ENCODE assay signal across 8 cellular contexts in genomic region chr16:71790283-71790682, GRCh38. TPM values are rescaled to one million over a fixed set of nuclear protein-coding genes. Genes with fewer than 3 reads are reported as not detected.
A peak's percentile ranks its signal among the peaks of the same experiment; 100 is the strongest.
DNase-seq lines count a peak whose midpoint lies in the region; ATAC-seq and TF ChIP-seq lines count a peak whose summit lies in the region.
"Not testable (repeated sequence)": the region's sequence is repeated elsewhere in the genome, so short reads cannot be mapped to it uniquely, and the experiment has no call there.

No MANE protein-coding gene starts in this region.

- not testable (repeated sequence) for H2BK12ac ChIP-seq in mesenchymal stem cell (ENCODE audit: low read length in 2 of 2)

- H3K4me3 ChIP-seq in MM.1S (ENCODE audit: low read length); adipocyte (ENCODE audit: low read length); mesenchymal stem cell (ENCODE audit: insufficient read depth in 1 of 2, low read depth in 1 of 2, low read length in 2 of 2); neutrophil (ENCODE audit: low read depth in 1 of 2, low read length in 1 of 2): not testable (repeated sequence)

- intact Hi-C loops in CD14-positive monocyte (cut with micrococcal nuclease); dendritic cell treated with granulocyte-macrophage colony-stimulating factor and Interleukin-4, amounts not matched to agents 40 ng/mL and 50 ng/mL, for 4 days (cut with micrococcal nuclease): not testable (repeated sequence)

- not testable (repeated sequence) for H3K4ac ChIP-seq in mesenchymal stem cell (ENCODE audit: low read depth in 1 of 2, low read length in 2 of 2)

- not testable (repeated sequence) for H3K18ac ChIP-seq in mesenchymal stem cell (ENCODE audit: low read depth in 1 of 2, low read length in 2 of 2)

- H2AK5ac ChIP-seq in mesenchymal stem cell (ENCODE audit: low read length, severe bottlenecking), result not testable (repeated sequence)

- not testable (repeated sequence) for H2BK5ac ChIP-seq in mesenchymal stem cell (ENCODE audit: low read depth, low read length, poor library complexity, severe bottlenecking)

- not testable (repeated sequence) for H3K14ac ChIP-seq in mesenchymal stem cell (ENCODE audit: low read length in 2 of 2)

- H3K9me3 ChIP-seq in MM.1S (replicated peaks; ENCODE audit: insufficient read depth, low read length); adipocyte (ENCODE audit: control insufficient read depth, low read length); mesenchymal stem cell (ENCODE audit: control insufficient read depth, low read length); neutrophil: not testable (repeated sequence)

- 0 out of 2 replicates have a peak, but pooled peaks cover 10% of the 10 kb centered on the region for H3K4me1 ChIP-seq in MM.1S (ENCODE audit: low read length)
- peaks cover 33% of the 10 kb centered on the region for H3K4me1 ChIP-seq in adipocyte (ENCODE audit: control insufficient read depth, insufficient read depth, low read length)
- not testable (repeated sequence) for H3K4me1 ChIP-seq in mesenchymal stem cell (ENCODE audit: control insufficient read depth, insufficient read depth, low read depth, low read length)
- H3K4me1 ChIP-seq in neutrophil (ENCODE audit: control insufficient read depth in 1 of 2, insufficient read depth in 1 of 2, low read depth in 1 of 2, low read length in 1 of 2), result peaks cover 13 to 16% of the 10 kb centered on the region in 2 experiments

- H3K36me3 ChIP-seq in MM.1S (replicated peaks; ENCODE audit: insufficient read depth, low read length), result not testable (repeated sequence)
- H3K36me3 ChIP-seq in adipocyte (ENCODE audit: control insufficient read depth, insufficient read depth, low read length, severe bottlenecking) (peaks cover 38% of the 10 kb centered on the region), mesenchymal stem cell (ENCODE audit: control insufficient read depth in 1 of 2, insufficient read depth in 2 of 2, low read depth in 1 of 2, low read length in 2 of 2) (peaks cover 16 to 36% of the 10 kb centered on the region in 2 experiments), neutrophil (peaks cover 39% of the 10 kb centered on the region)

- H3F3A ChIP-seq in MM.1S (ENCODE audit: insufficient read depth, low read length), result not testable (repeated sequence)

- not testable (repeated sequence) for H3K9ac ChIP-seq in MM.1S (ENCODE audit: low read length); adipocyte (ENCODE audit: low read length); mesenchymal stem cell (ENCODE audit: low read length)

- not testable (repeated sequence) for H4K91ac ChIP-seq in mesenchymal stem cell (ENCODE audit: low read length)

- H4K20me1 ChIP-seq in MM.1S (ENCODE audit: insufficient read depth, low read length), result peaks cover 15% of the 10 kb centered on the region; the same call in 1 of the 2 replicates

- not testable (repeated sequence) for H2AFZ ChIP-seq in MM.1S (ENCODE audit: low read length); mesenchymal stem cell (ENCODE audit: low read depth, low read length)

- not testable (repeated sequence) for TF ChIP-seq CTCF in CD14-positive monocyte (IDR thresholded peaks at IDR 0.05); MM.1S (IDR thresholded peaks at IDR 0.05; ENCODE audit: low read length); neutrophil (IDR thresholded peaks at IDR 0.05)

- H3K9me3 Mint-ChIP-seq in CD14-positive monocyte; activated CD4-positive, alpha-beta T cell treated with anti-CD3 and anti-CD28 coated beads, Interleukin-2, amount 10 ng/mL, durations not matched to agents 7 days and 5 days; activated T-helper 17 cell treated with anti-CD3 and anti-CD28 coated beads, Interleukin-2, amount 50 U/mL, for 72 hours; dendritic cell treated with granulocyte-macrophage colony-stimulating factor and Interleukin-4, amounts not matched to agents 40 ng/mL and 50 ng/mL, for 4 days: not testable (repeated sequence)

- not testable (repeated sequence) for H3K4me3 Mint-ChIP-seq in CD14-positive monocyte; dendritic cell treated with granulocyte-macrophage colony-stimulating factor and Interleukin-4, amounts not matched to agents 40 ng/mL and 50 ng/mL, for 4 days
- peak overlapping the region; percentile 43 for H3K4me3 Mint-ChIP-seq in activated CD4-positive, alpha-beta T cell treated with anti-CD3 and anti-CD28 coated beads, Interleukin-2, amount 10 ng/mL, durations not matched to agents 7 days and 5 days
- H3K4me3 Mint-ChIP-seq in activated T-helper 17 cell treated with anti-CD3 and anti-CD28 coated beads, Interleukin-2, amount 50 U/mL, for 72 hours, result peak overlapping the region; percentile 10

- peaks cover 32 to 65% of the 10 kb centered on the region in 2 donors for H3K36me3 Mint-ChIP-seq in CD14-positive monocyte
- peaks cover 31% of the 10 kb centered on the region for H3K36me3 Mint-ChIP-seq in activated CD4-positive, alpha-beta T cell treated with anti-CD3 and anti-CD28 coated beads, Interleukin-2, amount 10 ng/mL, durations not matched to agents 7 days and 5 days (ENCODE audit: low read depth)
- H3K36me3 Mint-ChIP-seq in activated T-helper 17 cell treated with anti-CD3 and anti-CD28 coated beads, Interleukin-2, amount 50 U/mL, for 72 hours (ENCODE audit: low read depth), result peaks cover 82% of the 10 kb centered on the region
- H3K36me3 Mint-ChIP-seq in dendritic cell treated with granulocyte-macrophage colony-stimulating factor and Interleukin-4, amounts not matched to agents 40 ng/mL and 50 ng/mL, for 4 days (ENCODE audit: low read depth), result peaks cover 60% of the 10 kb centered on the region

- ATAC-seq in activated T-helper 17 cell treated with anti-CD3 and anti-CD28 coated beads, Interleukin-2, amount 50 U/mL, for 72 hours (replicated peaks), result not testable (repeated sequence)

- peaks cover 26% of the 10 kb centered on the region for H3K4me1 Mint-ChIP-seq in CD14-positive monocyte
- H3K4me1 Mint-ChIP-seq in activated CD4-positive, alpha-beta T cell treated with anti-CD3 and anti-CD28 coated beads, Interleukin-2, amount 10 ng/mL, durations not matched to agents 7 days and 5 days, result peaks cover 44% of the 10 kb centered on the region
- H3K4me1 Mint-ChIP-seq in activated T-helper 17 cell treated with anti-CD3 and anti-CD28 coated beads, Interleukin-2, amount 50 U/mL, for 72 hours, result peaks cover 15% of the 10 kb centered on the region
- peaks cover 28% of the 10 kb centered on the region for H3K4me1 Mint-ChIP-seq in dendritic cell treated with granulocyte-macrophage colony-stimulating factor and Interleukin-4, amounts not matched to agents 40 ng/mL and 50 ng/mL, for 4 days (ENCODE audit: low read depth)

- not testable (repeated sequence) for DNase-seq in CD14-positive monocyte (ENCODE audit: low spot score); activated CD4-positive, alpha-beta T cell treated with anti-CD3 and anti-CD28 coated beads, Interleukin-2, amount 10 ng/mL, durations not matched to agents 7 days and 5 days
- DNase-seq in MM.1S, result peak; percentile 35
- DNase-seq in adipocyte (ENCODE audit: low read depth), result peak; percentile 15
- peak; percentile 30 for DNase-seq in mesenchymal stem cell

- H3K27me3 ChIP-seq in MM.1S (replicated peaks; ENCODE audit: insufficient read depth, low read length); adipocyte (replicated peaks; ENCODE audit: control insufficient read depth, insufficient read depth, low read length); mesenchymal stem cell (ENCODE audit: control insufficient read depth in 1 of 2, insufficient read depth in 1 of 2, low read length in 2 of 2); neutrophil: not testable (repeated sequence)

- H3K23ac ChIP-seq in mesenchymal stem cell (ENCODE audit: low read length in 2 of 2), result not testable (repeated sequence)

- peak overlapping the region; percentile 13; the same call in 1 of the 2 replicates for H3K27ac ChIP-seq in MM.1S (ENCODE audit: low read length)
- not testable (repeated sequence) for H3K27ac ChIP-seq in mesenchymal stem cell (ENCODE audit: low read length, poor library complexity, severe bottlenecking)
- peak overlapping the region; percentile 53 for H3K27ac ChIP-seq in neutrophil

- POLR2A ChIA-PET in activated CD4-positive, alpha-beta T cell treated with anti-CD3 and anti-CD28 coated beads, Interleukin-2, amount 10 ng/mL, durations not matched to agents 7 days and 5 days (lab: Charles Lee), result not testable (repeated sequence)

- peak overlapping the region; percentile 30; the same call in 1 of the 2 replicates for H3K4me2 ChIP-seq in MM.1S (ENCODE audit: low read depth, low read length)
- H3K4me2 ChIP-seq in mesenchymal stem cell (ENCODE audit: low read length, poor library complexity, severe bottlenecking), result not testable (repeated sequence)

- not testable (repeated sequence) for H2BK120ac ChIP-seq in mesenchymal stem cell (ENCODE audit: low read depth, low read length)

- H2BK15ac ChIP-seq in mesenchymal stem cell (ENCODE audit: low read depth, poor library complexity, severe bottlenecking), result not testable (repeated sequence)

- CTCF ChIA-PET in activated CD4-positive, alpha-beta T cell treated with anti-CD3 and anti-CD28 coated beads, Interleukin-2, amount 10 ng/mL, durations not matched to agents 7 days and 5 days (lab: Charles Lee), result interaction anchor here (1.2 kb wide), 2 partner anchors 23 to 92 kb away, joined by 3 to 5 read pairs; no protein-coding TSS in a partner anchor

- H4K8ac ChIP-seq in mesenchymal stem cell (ENCODE audit: low read length), result not testable (repeated sequence)

- peaks cover 96% of the 10 kb centered on the region for H3K79me2 ChIP-seq in MM.1S (ENCODE audit: low read length)

- WGBS in mesenchymal stem cell, result 88% methylated on average over 3 of the region's 4 CpGs

- peak overlapping the region in 6 of 7 donors; percentile 35 to 83 (median 64) for H3K27ac Mint-ChIP-seq in CD14-positive monocyte
- peak overlapping the region; percentile 79 for H3K27ac Mint-ChIP-seq in activated CD4-positive, alpha-beta T cell treated with anti-CD3 and anti-CD28 coated beads, Interleukin-2, amount 10 ng/mL, durations not matched to agents 7 days and 5 days
- H3K27ac Mint-ChIP-seq in activated T-helper 17 cell treated with anti-CD3 and anti-CD28 coated beads, Interleukin-2, amount 50 U/mL, for 72 hours, result not testable (repeated sequence)
- H3K27ac Mint-ChIP-seq in dendritic cell treated with granulocyte-macrophage colony-stimulating factor and Interleukin-4, amounts not matched to agents 40 ng/mL and 50 ng/mL, for 4 days, result peak overlapping the region; percentile 57

- not testable (repeated sequence) for H3K27me3 Mint-ChIP-seq in CD14-positive monocyte (ENCODE audit: low read depth in 3 of 3); activated CD4-positive, alpha-beta T cell treated with anti-CD3 and anti-CD28 coated beads, Interleukin-2, amount 10 ng/mL, durations not matched to agents 7 days and 5 days; activated T-helper 17 cell treated with anti-CD3 and anti-CD28 coated beads, Interleukin-2, amount 50 U/mL, for 72 hours; dendritic cell treated with granulocyte-macrophage colony-stimulating factor and Interleukin-4, amounts not matched to agents 40 ng/mL and 50 ng/mL, for 4 days

- H3K9me2 ChIP-seq in MM.1S (replicated peaks; ENCODE audit: insufficient read depth, low read length), result not testable (repeated sequence)

- not testable (repeated sequence) for H3K79me1 ChIP-seq in mesenchymal stem cell (replicated peaks; ENCODE audit: low read length, poor library complexity, severe bottlenecking)

RNA-seq across cellular contexts. Expression of gene AP1G1, which starts 18.4 kb away (rescaled TPM):
- 10 to 100 TPM in 1 of 2 donors, 1 to 10 TPM in 1; 6.7 to 10.7 TPM for polyA plus RNA-seq in CD14-positive monocyte
- 10 to 100 TPM; 76.4 to 83.4 TPM for total RNA-seq in activated CD4-positive, alpha-beta T cell treated with anti-CD3 and anti-CD28 coated beads, Interleukin-2, amount 10 ng/mL, durations not matched to agents 7 days and 5 days
- total RNA-seq in activated T-helper 17 cell treated with anti-CD3 and anti-CD28 coated beads, Interleukin-2, amount 50 U/mL, for 72 hours, result 10 to 100 TPM; 81.7 to 88.7 TPM
- polyA plus RNA-seq in mesenchymal stem cell (2013, experiment 1 of 2), result 36.5 TPM
- polyA plus RNA-seq in mesenchymal stem cell (2013, experiment 2 of 2), result 36.7 TPM

RNA-seq across cellular contexts. Expression of gene ATXN1L, which starts 55.5 kb away (rescaled TPM):
- 10 to 100 TPM in 1 of 2 donors, 1 to 10 TPM in 1; 6.7 to 10.0 TPM for polyA plus RNA-seq in CD14-positive monocyte
- total RNA-seq in activated CD4-positive, alpha-beta T cell treated with anti-CD3 and anti-CD28 coated beads, Interleukin-2, amount 10 ng/mL, durations not matched to agents 7 days and 5 days, result 10 to 100 TPM; 23.2 to 23.6 TPM
- 10 to 100 TPM; 18.2 to 27.3 TPM for total RNA-seq in activated T-helper 17 cell treated with anti-CD3 and anti-CD28 coated beads, Interleukin-2, amount 50 U/mL, for 72 hours
- polyA plus RNA-seq in mesenchymal stem cell (2013, experiment 1 of 2), result 10.0 TPM
- 11.1 TPM for polyA plus RNA-seq in mesenchymal stem cell (2013, experiment 2 of 2)
